In the genomic region with DNA sequence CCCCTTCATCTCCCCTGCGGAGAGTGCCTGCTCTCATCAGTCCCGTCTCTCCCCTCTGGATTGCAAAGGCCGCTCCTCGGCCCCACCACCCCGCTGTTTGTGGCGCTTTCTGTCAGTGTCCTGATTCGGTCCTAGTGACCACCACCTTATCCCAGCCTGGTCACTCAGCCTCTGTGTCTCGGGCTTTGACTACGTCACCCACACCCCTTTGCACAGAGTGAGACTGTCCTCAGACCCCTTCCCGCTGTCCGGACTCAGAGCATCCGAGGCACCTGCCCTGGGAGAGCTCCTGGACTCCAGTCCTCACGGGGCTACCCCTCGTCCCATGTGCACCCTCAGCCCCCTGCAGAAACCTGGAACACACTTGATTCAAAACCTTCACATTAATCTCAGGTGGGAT, we compare ENCODE assay signal across 28 cellular contexts.
"Had no signal": no experiment of that assay in that cellular context is flagged by ENCODE, and none has a peak within 500 bp of the region (broad histone marks: within the 10 kb centered on the region; RNA-seq: fewer than 3 reads in every experiment).

No MANE protein-coding gene starts in this region.

- H3K27me3 ChIP-seq: ovary, spleen, testis, upper lobe of left lung, vagina had no signal

- H3K27ac ChIP-seq: ovary, parathyroid adenoma, psoas muscle, skin epidermis, spleen, suprapubic skin, testis, tibial artery, transverse colon, upper lobe of left lung, vagina had no signal

- H3K36me3 Mint-ChIP-seq: natural killer cell; stimulated activated memory B cell treated with anti-CD40 and anti-IgM and Interleukin-4, amounts not matched to agents 10 μg/mL and 1 μg/mL and 100 μg/mL, for 72 hours had no signal

- H3K79me2 ChIP-seq: parathyroid adenoma had no signal

- H3K9me3 Mint-ChIP-seq: stimulated activated naive CD8-positive, alpha-beta T cell treated with anti-CD3 and anti-CD28 coated beads, Interleukin-15, amount 100 ng/mL, for 72 hours had no signal

- H3K27me3 Mint-ChIP-seq: stimulated activated memory B cell treated with anti-CD40 and anti-IgM and Interleukin-4, amounts not matched to agents 10 μg/mL and 1 μg/mL and 100 μg/mL, for 72 hours; stimulated activated naive CD8-positive, alpha-beta T cell treated with anti-CD3 and anti-CD28 coated beads, Interleukin-15, amount 100 ng/mL, for 72 hours had no signal

- H3K4me3 ChIP-seq: ovary, psoas muscle, skin epidermis, smooth muscle cell, spleen, suprapubic skin, testis, tibial artery, transverse colon, upper lobe of left lung, vagina had no signal

- H3K9ac ChIP-seq: parathyroid adenoma had no signal

- H3K9me3 ChIP-seq: ovary, psoas muscle, suprapubic skin, testis, tibial artery, transverse colon, upper lobe of left lung, vagina had no signal

- H3K36me3 ChIP-seq: ovary, spleen, suprapubic skin, tibial artery, transverse colon, upper lobe of left lung, vagina had no signal

- H3K4me3 Mint-ChIP-seq: naive thymus-derived CD4-positive, alpha-beta T cell; natural killer cell; nephron; stimulated activated memory B cell treated with anti-CD40 and anti-IgM and Interleukin-4, amounts not matched to agents 10 μg/mL and 1 μg/mL and 100 μg/mL, for 72 hours; stimulated activated naive CD8-positive, alpha-beta T cell treated with anti-CD3 and anti-CD28 coated beads, Interleukin-15, amount 100 ng/mL, for 72 hours had no signal

- H3K4me1 Mint-ChIP-seq: naive thymus-derived CD4-positive, alpha-beta T cell; stimulated activated memory B cell treated with anti-CD40 and anti-IgM and Interleukin-4, amounts not matched to agents 10 μg/mL and 1 μg/mL and 100 μg/mL, for 72 hours; stimulated activated naive CD8-positive, alpha-beta T cell treated with anti-CD3 and anti-CD28 coated beads, Interleukin-15, amount 100 ng/mL, for 72 hours had no signal

- H3K4me1 ChIP-seq: parathyroid adenoma, psoas muscle, spleen, testis, transverse colon, upper lobe of left lung had no signal

- ATAC-seq: naive thymus-derived CD4-positive, alpha-beta T cell; psoas muscle; sciatic nerve; stimulated activated naive CD8-positive, alpha-beta T cell treated with anti-CD3 and anti-CD28 coated beads, Interleukin-15, amount 100 ng/mL, for 72 hours; stimulated activated naive CD8-positive, alpha-beta T cell treated with anti-CD3 and anti-CD28 coated beads, Interleukin-15, Interleukin-2, amounts not matched to agents 100 U/mL and 50 U/mL, for 24 hours had no signal

- H3K4me2 ChIP-seq: smooth muscle cell had no signal

- H3K27ac Mint-ChIP-seq: naive thymus-derived CD4-positive, alpha-beta T cell; natural killer cell; nephron; progenitor cell of endocrine pancreas; stimulated activated memory B cell treated with anti-CD40 and anti-IgM and Interleukin-4, amounts not matched to agents 10 μg/mL and 1 μg/mL and 100 μg/mL, for 72 hours had no signal

- DNase-seq: naive thymus-derived CD4-positive, alpha-beta T cell; natural killer cell; occipital lobe; ovary; psoas muscle; spleen; stimulated activated CD4-positive, alpha-beta T cell treated with anti-CD3 and anti-CD28 coated beads, Interleukin-12 subunit alpha, Interleukin-12 subunit beta, amount 100 ng/mL, for 4 hours; stimulated activated CD4-positive, alpha-beta T cell treated with anti-CD3 and anti-CD28 coated beads, Interleukin-1b, Interleukin-23, amount 100 ng/mL, for 48 hours; stimulated activated CD4-positive, alpha-beta T cell treated with anti-CD3 and anti-CD28 coated beads, Interleukin-4, amount 100 ng/mL, for 1 hour; stimulated activated CD4-positive, alpha-beta T cell treated with anti-CD3 and anti-CD28 coated beads, Interleukin-4, amount 100 ng/mL, for 4 hours; stimulated activated CD8-positive, alpha-beta memory T cell treated with anti-CD3 and anti-CD28 coated beads, Interleukin-4, amount 100 ng/mL, for 48 hours; stimulated activated naive CD4-positive, alpha-beta T cell; stimulated activated naive CD8-positive, alpha-beta T cell treated with anti-CD3 and anti-CD28 coated beads, Interleukin-15, amount 100 ng/mL, for 72 hours; stimulated activated naive CD8-positive, alpha-beta T cell treated with anti-CD3 and anti-CD28 coated beads, Interleukin-15, Interleukin-2, amounts not matched to agents 100 U/mL and 50 U/mL, for 24 hours; substantia nigra; testis; tibial artery; transverse colon; upper lobe of left lung had no signal

- H2AFZ ChIP-seq: parathyroid adenoma had no signal
